Comparison of ENCODE assay signal across 19 cellular contexts in genomic region chr10:681670-682318, GRCh38. TPM values are rescaled to one million over a fixed set of nuclear protein-coding genes. Genes with fewer than 3 reads are reported as not detected.
DNase-seq lines count a peak whose midpoint lies in the region; ATAC-seq, FAIRE-seq and TF ChIP-seq lines count a peak whose summit lies in the region.
"Had no signal": no experiment of that assay in that cellular context is flagged by ENCODE, and none has a peak within 500 bp of the region (broad histone marks: within the 10 kb centered on the region; RNA-seq: fewer than 3 reads in every experiment).

No MANE protein-coding gene starts in this region.

- peaks cover 0 to 5% (median 0%) of the 10 kb centered on the region in 11 experiments; a peak in 1 of 22 replicates for H3K9me3 ChIP-seq in BLaER1 treated with 17β-estradiol and CSF1 and Interleukin-3, amounts not matched to agents 10 nM and 100 nM (replicated peaks in 1 of 11)
- no peaks in the 10 kb centered on the region for H3K9me3 ChIP-seq in astrocyte (ENCODE audit: insufficient read depth, low read depth, low read length)

- POLR2A ChIA-PET in GM10248 (lab: Yijun Ruan, JAX): no interaction called here

- peaks cover 9 to 92% (median 72%) of the 10 kb centered on the region in 11 experiments; a peak in 20 of 22 replicates for H4K20me1 ChIP-seq in BLaER1 treated with 17β-estradiol and CSF1 and Interleukin-3, amounts not matched to agents 10 nM and 100 nM
- peaks cover 70% of the 10 kb centered on the region for H4K20me1 ChIP-seq in astrocyte (ENCODE audit: insufficient read depth, low read length)

- peak overlapping the region in 9 of 11 experiments; percentile 1 to 89 (median 73); a peak in 12 of 22 replicates for H3K4me2 ChIP-seq in BLaER1 treated with 17β-estradiol and CSF1 and Interleukin-3, amounts not matched to agents 10 nM and 100 nM
- H3K4me2 ChIP-seq in astrocyte (ENCODE audit: low read length): peak overlapping the region; percentile 0
- H3K4me2 ChIP-seq: PC-9 had no signal

- DNase-seq in astrocyte (ENCODE audit: low read depth) (no peak), kidney glomerular epithelial cell (lab: John Stamatoyannopoulos, UW) (peak; percentile 80), renal cortical epithelial cell (ENCODE audit: low read depth) (peak; percentile 92), foreskin melanocyte (no peak), T1000 (lab: John Stamatoyannopoulos, UW) (no peak), GM10248 (ENCODE audit: extremely low spot score) (no peak), foreskin keratinocyte (no peak)
- DNase-seq: COR-L47; glutamatergic neuron; left cardiac atrium; NCI-H1092; PC-9; stimulated activated CD4-positive, alpha-beta T cell treated with anti-CD3 and anti-CD28 coated beads, Interleukin-15, amount 100 ng/mL, for 24 hours; stimulated activated naive CD8-positive, alpha-beta T cell treated with anti-CD3 and anti-CD28 coated beads, Interleukin-15, Interleukin-2, amounts not matched to agents 100 U/mL and 50 U/mL, for 24 hours had no signal

- CTCF ChIA-PET in GM10248 (lab: Yijun Ruan, JAX): no interaction called here

- H3K4me3 Mint-ChIP-seq in astrocyte (ENCODE audit: unreplicated experiment): no peak overlapping the region
- H3K4me3 Mint-ChIP-seq: activated T-helper 1 cell treated with anti-CD3 and anti-CD28 coated beads, Interleukin-12 subunit alpha, Interleukin-12 subunit beta, Interleukin-2, Interleukin-4 antibody, amounts not matched to agents 30 ng/mL and 10 ng/mL and 1 ng/mL, durations not matched to agents 14 hours and 24 hours and 36 hours had no signal

- H3K9me3 Mint-ChIP-seq in astrocyte (ENCODE audit: unreplicated experiment): no peaks in the 10 kb centered on the region
- H3K9me3 Mint-ChIP-seq: activated T-helper 1 cell treated with anti-CD3 and anti-CD28 coated beads, Interleukin-12 subunit alpha, Interleukin-12 subunit beta, Interleukin-2, Interleukin-4 antibody, amounts not matched to agents 30 ng/mL and 10 ng/mL and 1 ng/mL, durations not matched to agents 14 hours and 24 hours and 36 hours had no signal

- H3K27me3 ChIP-seq in BLaER1 treated with 17β-estradiol and CSF1 and Interleukin-3, amounts not matched to agents 10 nM and 100 nM: peaks cover 0 to 37% (median 0%) of the 10 kb centered on the region in 11 experiments; a peak in 6 of 22 replicates
- H3K27me3 ChIP-seq in astrocyte (ENCODE audit: insufficient read depth, low read length) (no peaks in the 10 kb centered on the region), foreskin keratinocyte (no peaks in the 10 kb centered on the region)

- no peak overlapping the region for H3K27ac ChIP-seq in BLaER1 treated with 17β-estradiol and CSF1 and Interleukin-3, amounts not matched to agents 10 nM and 100 nM
- H3K27ac ChIP-seq in astrocyte (ENCODE audit: low read depth, low read length): peak overlapping the region; percentile 36
- H3K27ac ChIP-seq in foreskin keratinocyte: no peak overlapping the region
- H3K27ac ChIP-seq: PC-9 had no signal

- H3K79me2 ChIP-seq in astrocyte (ENCODE audit: insufficient read depth, low read length): peaks cover 88% of the 10 kb centered on the region

- ATAC-seq in foreskin keratinocyte: no peak
- ATAC-seq: left cardiac atrium; stimulated activated naive CD8-positive, alpha-beta T cell treated with anti-CD3 and anti-CD28 coated beads, Interleukin-15, Interleukin-2, amounts not matched to agents 100 U/mL and 50 U/mL, for 24 hours had no signal

- no peaks in the 10 kb centered on the region for H3K36me3 ChIP-seq in BLaER1 treated with 17β-estradiol and CSF1 and Interleukin-3, amounts not matched to agents 10 nM and 100 nM
- H3K36me3 ChIP-seq in astrocyte (ENCODE audit: insufficient read depth, low read length): no peaks in the 10 kb centered on the region

- peaks cover 3% of the 10 kb centered on the region for H3K36me3 Mint-ChIP-seq in astrocyte (ENCODE audit: low read depth, unreplicated experiment)

- H3K27ac Mint-ChIP-seq in astrocyte (ENCODE audit: unreplicated experiment): peak overlapping the region; percentile 26
- H3K27ac Mint-ChIP-seq: activated T-helper 1 cell treated with anti-CD3 and anti-CD28 coated beads, Interleukin-12 subunit alpha, Interleukin-12 subunit beta, Interleukin-2, Interleukin-4 antibody, amounts not matched to agents 30 ng/mL and 10 ng/mL and 1 ng/mL, durations not matched to agents 14 hours and 24 hours and 36 hours had no signal

- H3K4me3 ChIP-seq in BLaER1 treated with 17β-estradiol and CSF1 and Interleukin-3, amounts not matched to agents 10 nM and 100 nM: no peak overlapping the region
- H3K4me3 ChIP-seq in astrocyte (ENCODE audit: insufficient read depth, low read depth, low read length): no peak overlapping the region
- H3K4me3 ChIP-seq: PC-9 had no signal

- no peaks in the 10 kb centered on the region for H3K27me3 Mint-ChIP-seq in astrocyte (ENCODE audit: low read depth, unreplicated experiment)

- no peak for TF ChIP-seq CTCF in astrocyte (IDR thresholded peaks at IDR 0.05; ENCODE audit: insufficient read depth, low read depth, low read length)
- no peak for TF ChIP-seq CTCF in GM10248 (IDR thresholded peaks at IDR 0.05; ENCODE audit: control extremely low read depth, extremely low read depth, low read depth, missing control alignments)
- no peak for TF ChIP-seq CTCF in foreskin keratinocyte (conservative IDR thresholded peaks at IDR 0.05)

- H3K4me1 ChIP-seq in BLaER1 treated with 17β-estradiol and CSF1 and Interleukin-3, amounts not matched to agents 10 nM and 100 nM: peaks cover 20 to 77% (median 69%) of the 10 kb centered on the region in 10 experiments
- H3K4me1 ChIP-seq in astrocyte (ENCODE audit: insufficient read depth, low read length): peaks cover 27% of the 10 kb centered on the region
- H3K4me1 ChIP-seq in foreskin keratinocyte: peaks cover 5% of the 10 kb centered on the region

- H3K4me1 Mint-ChIP-seq in astrocyte (ENCODE audit: low read depth, unreplicated experiment): peaks cover 46% of the 10 kb centered on the region

- no peak overlapping the region for H2AFZ ChIP-seq in astrocyte (ENCODE audit: low read depth, low read length)
- H2AFZ ChIP-seq: PC-9 had no signal

- FAIRE-seq in astrocyte (lab: Jason Lieb, UNC): no peak
- FAIRE-seq: endometrium, G401.6, GM12892 had no signal

- no peak overlapping the region for H3K9ac ChIP-seq in BLaER1 treated with 17β-estradiol and CSF1 and Interleukin-3, amounts not matched to agents 10 nM and 100 nM
- no peak overlapping the region for H3K9ac ChIP-seq in astrocyte (ENCODE audit: low read length)

RNA-seq across cellular contexts. Expression of gene DIP2C, which starts 7.7 kb away (rescaled TPM):
- total RNA-seq in astrocyte (27.3 and 30.1 TPM in 2 replicates), renal cortical epithelial cell (3.3 and 14.4 TPM in 2 replicates), foreskin keratinocyte (4.7 and 5.0 TPM in 2 replicates)
- 1.2 and 1.3 TPM in 2 replicates for polyA plus RNA-seq in foreskin keratinocyte

Comparison
In these comparisons a context has a peak if more than half of its experiments do, and no peak if none do; other contexts are left out.
1. DNase-seq: peak in kidney glomerular epithelial cell (single experiment) and renal cortical epithelial cell (single experiment); none in astrocyte (single experiment), foreskin melanocyte (single experiment), T1000 (single experiment), GM10248 (single experiment) and foreskin keratinocyte (0 of 2).